ENCODE assay signal across 8 cellular contexts in the genomic region with DNA sequence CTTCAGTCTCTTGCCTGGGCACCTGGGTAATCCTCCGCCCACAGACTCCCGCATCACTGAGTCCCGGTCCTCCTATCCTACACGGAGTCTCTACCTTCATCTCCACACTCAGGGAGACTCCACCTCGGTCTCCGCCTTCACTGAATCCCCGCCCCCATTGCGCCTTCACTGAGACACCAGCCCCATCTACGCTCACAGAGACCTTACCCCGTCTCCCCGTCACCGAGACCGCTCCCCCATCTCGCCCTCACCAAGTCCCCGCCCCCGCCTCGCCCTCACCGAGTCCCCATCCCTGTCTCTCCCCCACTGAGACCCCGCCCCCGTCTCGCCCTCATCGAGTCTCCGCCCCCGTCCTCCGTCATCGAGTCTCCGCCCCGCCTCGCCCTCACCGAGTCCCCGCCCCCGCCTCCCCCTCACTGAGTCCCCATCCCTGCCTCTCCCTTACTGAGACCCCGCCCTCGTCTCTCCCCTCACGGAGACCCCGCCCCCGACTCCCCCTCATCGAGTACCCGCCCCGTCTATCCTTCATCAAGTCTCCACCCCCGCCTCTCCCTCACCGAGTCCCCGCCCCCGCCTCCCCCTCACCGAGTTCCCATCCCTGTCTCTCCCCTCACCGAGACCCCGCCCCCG. TPM values are rescaled to one million over a fixed set of nuclear protein-coding genes. Genes with fewer than 3 reads are reported as not detected.
DNase-seq lines count a peak whose midpoint lies in the region; ATAC-seq and TF ChIP-seq lines count a peak whose summit lies in the region.

No MANE protein-coding gene starts in this region.

- peak overlapping the region; percentile 99 for H3K4me3 Mint-ChIP-seq in dendritic cell treated with granulocyte-macrophage colony-stimulating factor and Interleukin-4, amounts not matched to agents 40 ng/mL and 50 ng/mL, for 4 days

- H3K4me3 ChIP-seq in DND-41 (ENCODE audit: low read depth in 1 of 2, low read length in 2 of 2), result peak overlapping the region; percentile 27 to 62; a peak in 3 of 4 replicates

- peak overlapping the region; percentile 82 for H3K4me2 ChIP-seq in DND-41 (ENCODE audit: insufficient read depth, low read length)

- peak overlapping the region; percentile 48 for H3K9ac ChIP-seq in DND-41 (ENCODE audit: low read depth, low read length)

- intact Hi-C loops in dendritic cell treated with granulocyte-macrophage colony-stimulating factor and Interleukin-4, amounts not matched to agents 40 ng/mL and 50 ng/mL, for 4 days (cut with micrococcal nuclease), result loop anchor here (2.0 to 10.0 kb wide), 5 partner anchors 27 to 654 kb away; partner anchors contain the start of gene FBXL12

- peaks cover 41% of the 10 kb centered on the region for H3K4me1 ChIP-seq in DND-41 (ENCODE audit: insufficient read depth, low read length)

- no peak for TF ChIP-seq CTCF in DND-41 (IDR thresholded peaks at IDR 0.05; ENCODE audit: borderline replicate concordance, extremely low read depth, low read length, poor library complexity, severe bottlenecking)

- H2AFZ ChIP-seq in DND-41 (ENCODE audit: low read depth, low read length), result peak overlapping the region; percentile 84

- no peaks in the 10 kb centered on the region for H3K27me3 ChIP-seq in DND-41 (ENCODE audit: insufficient read depth, low read length, poor library complexity)

- H3K27ac Mint-ChIP-seq in dendritic cell treated with granulocyte-macrophage colony-stimulating factor and Interleukin-4, amounts not matched to agents 40 ng/mL and 50 ng/mL, for 4 days, result peak overlapping the region; percentile 100

- H3K9me3 ChIP-seq in DND-41 (ENCODE audit: insufficient read depth, low read length, severe bottlenecking), result no peaks in the 10 kb centered on the region

- peak; percentile 72 for ATAC-seq in DND-41 (ENCODE audit: insufficient read depth, low read depth)
- ATAC-seq in HG03108 (IDR thresholded peaks at IDR 0.05; ENCODE audit: unreplicated experiment), result peak; percentile 31
- peak; percentile 77 for ATAC-seq in left lobe of liver
- no peak for ATAC-seq in HG03025 (IDR thresholded peaks at IDR 0.05; ENCODE audit: low FRiP score, unreplicated experiment)

- peak; percentile 95 for DNase-seq in DND-41
- DNase-seq in NCI-H526 treated with DMSO at 0.1 percent for 48 hours (lab: John Stamatoyannopoulos, UW), result peak; percentile 61
- peak; percentile 99 for DNase-seq in activated CD4-positive, alpha-beta T cell treated with anti-CD3 and anti-CD28 coated beads, Interleukin-2, amount 50 U/mL, for 4 hours
- DNase-seq in left lobe of liver (ENCODE audit: low spot score), result peak; percentile 92
- DNase-seq in stimulated activated CD4-positive, alpha-beta T cell treated with anti-CD3 and anti-CD28 coated beads, Interleukin-1b, Interleukin-23, amount 100 ng/mL, for 24 hours (ENCODE audit: low read depth in 4 of 4, low spot score in 1 of 4), result peak; percentile 68 to 95 (median 83)

- H3K27ac ChIP-seq in DND-41 (ENCODE audit: low read length), result peak overlapping the region; percentile 72

- no peaks in the 10 kb centered on the region for H3K27me3 Mint-ChIP-seq in dendritic cell treated with granulocyte-macrophage colony-stimulating factor and Interleukin-4, amounts not matched to agents 40 ng/mL and 50 ng/mL, for 4 days

- H3K9me3 Mint-ChIP-seq in dendritic cell treated with granulocyte-macrophage colony-stimulating factor and Interleukin-4, amounts not matched to agents 40 ng/mL and 50 ng/mL, for 4 days, result no peaks in the 10 kb centered on the region

- peaks cover 29% of the 10 kb centered on the region for H3K4me1 Mint-ChIP-seq in dendritic cell treated with granulocyte-macrophage colony-stimulating factor and Interleukin-4, amounts not matched to agents 40 ng/mL and 50 ng/mL, for 4 days (ENCODE audit: low read depth)

- H3K36me3 Mint-ChIP-seq in dendritic cell treated with granulocyte-macrophage colony-stimulating factor and Interleukin-4, amounts not matched to agents 40 ng/mL and 50 ng/mL, for 4 days (ENCODE audit: low read depth), result peaks cover 20% of the 10 kb centered on the region

- H3K36me3 ChIP-seq in DND-41 (ENCODE audit: insufficient read depth, low read length), result no peaks in the 10 kb centered on the region

- no peaks in the 10 kb centered on the region for H3K79me2 ChIP-seq in DND-41 (ENCODE audit: insufficient read depth, low read length)

- no peaks in the 10 kb centered on the region for H4K20me1 ChIP-seq in DND-41 (ENCODE audit: insufficient read depth, low read length)

RNA-seq across cellular contexts. Expression of gene ZNF846, which starts 23.1 kb away (rescaled TPM):
- total RNA-seq in left lobe of liver, result 6.3 TPM

RNA-seq across cellular contexts. Expression of gene FBXL12, which starts 27.2 kb away (rescaled TPM):
- total RNA-seq in left lobe of liver, result 12.1 TPM

RNA-seq across cellular contexts. Expression of gene UBL5, which starts 36.1 kb away (rescaled TPM):
- total RNA-seq in left lobe of liver, result 151 TPM

RNA-seq across cellular contexts. Expression of gene PIN1, which starts 43.5 kb away (rescaled TPM):
- 31.6 TPM for total RNA-seq in left lobe of liver
